1 cellular context compared by ENCODE assay signal in the genomic region with DNA sequence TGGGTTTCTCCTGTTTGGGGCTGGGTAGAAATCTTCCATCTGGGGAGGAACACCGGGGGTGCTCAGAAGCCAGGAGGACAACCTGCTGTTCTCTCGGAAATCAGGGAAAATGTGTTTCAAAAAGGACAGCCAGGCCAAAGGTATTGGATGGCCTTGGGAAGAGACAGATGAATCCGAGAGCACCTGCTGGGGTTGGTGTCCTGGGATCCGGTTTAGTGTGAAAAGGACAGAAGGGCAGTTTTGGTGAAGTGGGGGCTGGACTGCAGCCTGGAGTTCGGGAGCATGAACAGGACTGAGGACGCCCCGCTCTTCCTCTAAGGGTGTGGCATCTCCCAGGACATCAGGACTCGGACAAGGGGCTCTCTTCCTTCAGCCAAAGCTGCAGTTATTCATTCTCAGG.
TF ChIP-seq lines count a peak whose summit lies in the region.

No MANE protein-coding gene starts in this region.

TF ChIP-seq in GM23338, 12 proteins besides CTCF, POLR2A, EP300 and RAD21 (continued from another document):
- no peak for TF ChIP-seq STAT1 (IDR thresholded peaks at IDR 0.05; ENCODE audit: unreplicated experiment)
TF ChIP-seq in GM23338: peak in this region for 0.
